ENCODE assay signal across 21 cellular contexts in genomic region chr1:7319196-7319595, GRCh38.
"Had no signal": no experiment of that assay in that cellular context is flagged by ENCODE, and none has a peak within 500 bp of the region (broad histone marks: within the 10 kb centered on the region; RNA-seq: fewer than 3 reads in every experiment).

No MANE protein-coding gene starts in this region.

- H3K4me3 ChIP-seq: MG63, SJSA1, SK-N-MC had no signal

- H3K9me3 ChIP-seq: MG63, SJSA1 had no signal

- H3K27ac ChIP-seq: SJSA1, SK-N-MC had no signal

- H3K36me3 ChIP-seq: MG63, SJSA1 had no signal

- H3K4me1 ChIP-seq: SJSA1 had no signal

- DNase-seq: IMR-90, Karpas-422, KG1, MG63, NCI-H1092, NCI-H1105 treated with DMSO at 0.1 percent for 48 hours, NCI-H1436 treated with DMSO at 0.1 percent for 48 hours, NCI-H1694, NCI-H187 treated with DMSO at 0.1 percent for 48 hours, NCI-H2029 treated with DMSO at 0.1 percent for 48 hours, NCI-H2107, NCI-H2227 treated with DMSO at 0.1 percent for 48 hours, NCI-H524, NCI-H69, NCI-H774, Right ventricle myocardium superior, RPMI8226, SIG-M5 had no signal

- H3K27me3 ChIP-seq: MG63, SJSA1 had no signal

- ATAC-seq: HepG2 had no signal
